23 cellular contexts compared by ENCODE assay signal in the genomic region with DNA sequence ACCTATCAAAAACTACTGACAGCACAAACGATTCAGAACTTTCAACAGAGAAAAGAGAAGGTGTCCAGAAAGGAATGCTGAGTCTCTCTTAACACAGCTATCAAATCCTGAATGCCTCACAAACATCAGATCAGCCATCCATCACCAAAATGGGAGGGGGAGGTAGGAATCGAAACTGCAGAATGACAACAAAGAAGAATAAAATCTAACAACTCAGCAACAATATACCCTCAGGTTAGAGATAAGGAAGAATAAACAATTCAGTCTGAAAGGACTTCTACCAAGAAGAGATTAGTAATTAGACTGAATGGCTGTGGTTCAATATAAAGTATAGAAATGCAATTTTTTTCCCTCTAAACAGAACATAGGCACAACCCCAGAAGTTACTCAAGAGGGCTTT.
DNase-seq lines count a peak whose midpoint lies in the region; ATAC-seq and TF ChIP-seq lines count a peak whose summit lies in the region.
"Had no signal": no experiment of that assay in that cellular context is flagged by ENCODE, and none has a peak within 500 bp of the region (broad histone marks: within the 10 kb centered on the region; RNA-seq: fewer than 3 reads in every experiment).

No MANE protein-coding gene starts in this region.

- POLR2A ChIA-PET in naive thymus-derived CD8-positive, alpha-beta T cell (lab: Charles Lee), result no interaction called here

- no peaks in the 10 kb centered on the region for H3K9me2 ChIP-seq in hepatocyte (replicated peaks; ENCODE audit: insufficient read depth)

- no peak overlapping the region for H2AFZ ChIP-seq in hepatocyte

- no peak overlapping the region for H3K4me2 ChIP-seq in hepatocyte

- no peaks in the 10 kb centered on the region for H3K27me3 Mint-ChIP-seq in activated CD4-positive, alpha-beta T cell treated with anti-CD3 and anti-CD28 coated beads, Interleukin-2, amount 10 ng/mL, durations not matched to agents 24 days and 14 days
- H3K27me3 Mint-ChIP-seq in naive thymus-derived CD8-positive, alpha-beta T cell, result no peaks in the 10 kb centered on the region
- H3K27me3 Mint-ChIP-seq: activated naive CD8-positive, alpha-beta T cell treated with anti-CD3 and anti-CD28 coated beads, Interleukin-2, amount 10 ng/mL, durations not matched to agents 7 days and 5 days had no signal

- H3K9me3 ChIP-seq in hepatocyte (ENCODE audit: low read depth) (no peaks in the 10 kb centered on the region), thyroid gland (no peaks in the 10 kb centered on the region)
- H3K9me3 ChIP-seq: spleen had no signal

- peaks cover 12% of the 10 kb centered on the region for H3K4me1 ChIP-seq in hepatocyte (ENCODE audit: insufficient read depth)
- H3K4me1 ChIP-seq in thyroid gland, result peaks cover 11 to 14% of the 10 kb centered on the region in 2 donors
- H3K4me1 ChIP-seq: foreskin keratinocyte had no signal

- 28% methylated on average over 2 of the region's 2 CpGs for WGBS in hepatocyte (ENCODE audit: low lambda C conversion rate, missing lambda C conversion rate)
- WGBS in thyroid gland, 2 donors, result 24 to 27% methylated on average over 2 of the region's 2 CpGs

- TF ChIP-seq CTCF in hepatocyte (IDR thresholded peaks at IDR 0.05; ENCODE audit: poor library complexity) (no peak), thyroid gland (IDR thresholded peaks at IDR 0.05) (no peak)

- peaks cover 91% of the 10 kb centered on the region for H3K79me2 ChIP-seq in hepatocyte

- DNase-seq in activated CD4-positive, alpha-beta T cell treated with anti-CD3 and anti-CD28 coated beads, Interleukin-2, amount 10 ng/mL, durations not matched to agents 24 days and 14 days, result no peak
- DNase-seq in activated CD4-positive, alpha-beta T cell treated with anti-CD3 and anti-CD28 coated beads for 1 hour, result no peak
- DNase-seq in NCI-H226, result peak; percentile 31
- DNase-seq in hepatocyte (ENCODE audit: low spot score), result no peak
- no peak for DNase-seq in thyroid gland
- no peak for DNase-seq in DMS53 (lab: John Stamatoyannopoulos, UW)
- DNase-seq in naive thymus-derived CD8-positive, alpha-beta T cell, result no peak
- DNase-seq: 8988T; activated CD4-positive, CD25-positive, alpha-beta regulatory T cell treated with anti-CD3 and anti-CD28 coated beads, Interleukin-2, amount 50 U/mL, for 72 hours; activated naive CD8-positive, alpha-beta T cell treated with anti-CD3 and anti-CD28 coated beads, Interleukin-2, amount 10 ng/mL, durations not matched to agents 7 days and 5 days; COR-L47; effector CD4-positive, alpha-beta T cell; foreskin keratinocyte; hypothalamus; NCI-H1436 treated with DMSO at 0.1 percent for 48 hours; NCI-H748 treated with DMSO at 0.1 percent for 48 hours; nucleus accumbens; retina; spleen; stimulated activated CD4-positive, alpha-beta T cell treated with anti-CD3 and anti-CD28 coated beads, Interleukin-4, amount 100 ng/mL, for 1 hour; stimulated activated naive CD8-positive, alpha-beta T cell treated with anti-CD3 and anti-CD28 coated beads, Interleukin-15, Interleukin-2, amounts not matched to agents 100 U/mL and 50 U/mL, for 24 hours had no signal

- H3K27ac Mint-ChIP-seq in activated CD4-positive, alpha-beta T cell treated with anti-CD3 and anti-CD28 coated beads, Interleukin-2, amount 10 ng/mL, durations not matched to agents 24 days and 14 days, result peak overlapping the region; percentile 1
- H3K27ac Mint-ChIP-seq in naive thymus-derived CD8-positive, alpha-beta T cell, result no peak overlapping the region
- H3K27ac Mint-ChIP-seq: activated naive CD8-positive, alpha-beta T cell treated with anti-CD3 and anti-CD28 coated beads, Interleukin-2, amount 10 ng/mL, durations not matched to agents 7 days and 5 days had no signal

- H3K4me1 Mint-ChIP-seq in activated CD4-positive, alpha-beta T cell treated with anti-CD3 and anti-CD28 coated beads, Interleukin-2, amount 10 ng/mL, durations not matched to agents 24 days and 14 days, result peaks cover 30% of the 10 kb centered on the region
- peaks cover 5 to 37% (median 13%) of the 10 kb centered on the region in 4 donors for H3K4me1 Mint-ChIP-seq in naive thymus-derived CD8-positive, alpha-beta T cell

- peak overlapping the region; percentile 20 for H3K4me3 Mint-ChIP-seq in activated CD4-positive, alpha-beta T cell treated with anti-CD3 and anti-CD28 coated beads, Interleukin-2, amount 10 ng/mL, durations not matched to agents 24 days and 14 days
- H3K4me3 Mint-ChIP-seq in naive thymus-derived CD8-positive, alpha-beta T cell, result no peak overlapping the region
- H3K4me3 Mint-ChIP-seq: activated naive CD8-positive, alpha-beta T cell treated with anti-CD3 and anti-CD28 coated beads, Interleukin-2, amount 10 ng/mL, durations not matched to agents 7 days and 5 days had no signal

- intact Hi-C loops in activated CD4-positive, alpha-beta T cell treated with anti-CD3 and anti-CD28 coated beads, Interleukin-2, amount 10 ng/mL, durations not matched to agents 24 days and 14 days (cut with micrococcal nuclease), result no loop called here
- intact Hi-C loops in thyroid gland (cut with DNase I), result no loop called here

- H3K4me3 ChIP-seq in hepatocyte, result no peak overlapping the region
- H3K4me3 ChIP-seq in thyroid gland (replicated peaks in 1 of 3), result no peak overlapping the region
- H3K4me3 ChIP-seq: lung, spleen had no signal

- TF ChIP-seq POLR2A in thyroid gland (IDR thresholded peaks at IDR 0.05), result no peak

- H3K36me3 Mint-ChIP-seq in activated CD4-positive, alpha-beta T cell treated with anti-CD3 and anti-CD28 coated beads, Interleukin-2, amount 10 ng/mL, durations not matched to agents 24 days and 14 days (ENCODE audit: low read depth), result no peaks in the 10 kb centered on the region
- H3K36me3 Mint-ChIP-seq in naive thymus-derived CD8-positive, alpha-beta T cell, result peaks cover 0 to 3% (median 0%) of the 10 kb centered on the region in 3 donors
- H3K36me3 Mint-ChIP-seq: activated naive CD8-positive, alpha-beta T cell treated with anti-CD3 and anti-CD28 coated beads, Interleukin-2, amount 10 ng/mL, durations not matched to agents 7 days and 5 days had no signal

- ATAC-seq in HG03108 (IDR thresholded peaks at IDR 0.05; ENCODE audit: unreplicated experiment), result no peak
- ATAC-seq in naive thymus-derived CD8-positive, alpha-beta T cell, result no peak
- ATAC-seq: foreskin keratinocyte; stimulated activated naive CD8-positive, alpha-beta T cell treated with anti-CD3 and anti-CD28 coated beads, Interleukin-15, Interleukin-2, amounts not matched to agents 100 U/mL and 50 U/mL, for 24 hours had no signal

- no peaks in the 10 kb centered on the region for H4K20me1 ChIP-seq in hepatocyte (ENCODE audit: insufficient read depth, poor library complexity, severe bottlenecking)

- no peaks in the 10 kb centered on the region for H3K27me3 ChIP-seq in hepatocyte
- H3K27me3 ChIP-seq in thyroid gland, result no peaks in the 10 kb centered on the region
- H3K27me3 ChIP-seq: foreskin keratinocyte, spleen had no signal

- H3K36me3 ChIP-seq in hepatocyte (replicated peaks; ENCODE audit: insufficient read depth, low read depth) (no peaks in the 10 kb centered on the region), thyroid gland (no peaks in the 10 kb centered on the region)
- H3K36me3 ChIP-seq: spleen had no signal

- H3K27ac ChIP-seq in hepatocyte (peak overlapping the region; percentile 23), thyroid gland (peak overlapping the region; percentile 28 to 61 (median 43))
- H3K27ac ChIP-seq: foreskin keratinocyte, spleen had no signal

- H3K9me3 Mint-ChIP-seq in activated CD4-positive, alpha-beta T cell treated with anti-CD3 and anti-CD28 coated beads, Interleukin-2, amount 10 ng/mL, durations not matched to agents 24 days and 14 days, result no peaks in the 10 kb centered on the region
- no peaks in the 10 kb centered on the region for H3K9me3 Mint-ChIP-seq in naive thymus-derived CD8-positive, alpha-beta T cell
- H3K9me3 Mint-ChIP-seq: activated naive CD8-positive, alpha-beta T cell treated with anti-CD3 and anti-CD28 coated beads, Interleukin-2, amount 10 ng/mL, durations not matched to agents 7 days and 5 days had no signal
